ENCODE assay signal across 23 cellular contexts in the genomic region with DNA sequence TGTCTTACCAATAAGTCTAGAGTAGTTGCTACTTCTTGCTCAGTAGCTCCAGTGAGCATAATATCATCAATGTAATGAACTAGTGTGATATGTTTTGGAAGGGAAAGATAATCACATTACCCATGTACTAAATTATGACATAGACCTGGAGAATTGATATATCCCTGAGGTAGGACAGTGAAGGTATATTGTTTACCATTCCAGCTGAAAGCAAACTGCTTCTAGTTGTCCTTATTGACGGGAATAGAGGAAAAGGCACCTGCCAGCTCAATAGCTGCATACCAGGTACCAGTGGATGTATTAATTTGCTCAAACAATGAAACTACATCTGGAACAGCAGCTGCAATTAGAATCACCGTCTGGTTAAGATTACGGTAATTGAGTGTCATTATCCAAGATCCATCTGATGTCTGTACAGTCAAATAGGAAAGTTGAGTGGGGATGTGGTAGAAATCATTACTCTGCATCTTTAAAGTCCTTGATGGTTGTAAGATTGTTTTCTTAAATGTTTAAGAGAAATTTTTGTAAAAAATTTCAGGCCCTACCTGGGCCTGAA.
"Had no signal": no experiment of that assay in that cellular context is flagged by ENCODE, and none has a peak within 500 bp of the region (broad histone marks: within the 10 kb centered on the region; RNA-seq: fewer than 3 reads in every experiment).

No MANE protein-coding gene starts in this region.

- DNase-seq: effector memory CD8-positive, alpha-beta T cell; gastrocnemius medialis; heart right ventricle; hypothalamus; kidney glomerular epithelial cell; mesendoderm; naive B cell; occipital lobe; pancreas; right cardiac atrium; stimulated activated CD4-positive, alpha-beta T cell treated with anti-CD3 and anti-CD28 coated beads, Interleukin-2, amount 100 ng/mL, for 48 hours; stimulated activated CD8-positive, alpha-beta memory T cell treated with anti-CD3 and anti-CD28 coated beads, Interleukin-4, amount 100 ng/mL, for 48 hours; stimulated activated naive CD8-positive, alpha-beta T cell treated with anti-CD3 and anti-CD28 coated beads, Interleukin-15, Interleukin-2, amounts not matched to agents 100 U/mL and 50 U/mL, for 24 hours; thyroid gland; upper lobe of left lung; uterus had no signal

- H3K4me1 ChIP-seq: gastrocnemius medialis, pancreas, suprapubic skin, thyroid gland, upper lobe of left lung, uterus had no signal

- H3K4me2 ChIP-seq: smooth muscle cell had no signal

- H3K27ac Mint-ChIP-seq: effector memory CD8-positive, alpha-beta T cell; naive B cell; nephron; progenitor cell of endocrine pancreas; stimulated activated effector memory CD8-positive, alpha-beta T cell treated with anti-CD3 and anti-CD28 coated beads, Interleukin-12 subunit alpha, Interleukin-12 subunit beta, amount 100 ng/mL, for 72 hours had no signal

- H3K36me3 ChIP-seq: esophagus muscularis mucosa, gastrocnemius medialis, heart right ventricle, pancreas, suprapubic skin, thyroid gland, upper lobe of left lung, uterus had no signal

- H3K4me1 Mint-ChIP-seq: naive B cell; nephron; stimulated activated effector memory CD8-positive, alpha-beta T cell treated with anti-CD3 and anti-CD28 coated beads, Interleukin-12 subunit alpha, Interleukin-12 subunit beta, amount 100 ng/mL, for 72 hours had no signal

- H3K27me3 Mint-ChIP-seq: progenitor cell of endocrine pancreas had no signal

- H3K9me3 ChIP-seq: pancreas, suprapubic skin, thyroid gland, uterus had no signal

- H3K36me3 Mint-ChIP-seq: stimulated activated effector memory CD8-positive, alpha-beta T cell treated with anti-CD3 and anti-CD28 coated beads, Interleukin-12 subunit alpha, Interleukin-12 subunit beta, amount 100 ng/mL, for 72 hours had no signal

- H3K4me3 ChIP-seq: esophagus muscularis mucosa, gastrocnemius medialis, heart right ventricle, pancreas, smooth muscle cell, suprapubic skin, thyroid gland, upper lobe of left lung, uterus had no signal

- H3K4me3 Mint-ChIP-seq: effector memory CD8-positive, alpha-beta T cell; naive B cell; nephron; stimulated activated effector memory CD8-positive, alpha-beta T cell treated with anti-CD3 and anti-CD28 coated beads, Interleukin-12 subunit alpha, Interleukin-12 subunit beta, amount 100 ng/mL, for 72 hours had no signal

- H3K27me3 ChIP-seq: esophagus muscularis mucosa, gastrocnemius medialis, heart right ventricle, pancreas, suprapubic skin, thyroid gland, upper lobe of left lung, uterus had no signal

- H3K27ac ChIP-seq: epithelial cell of prostate, esophagus muscularis mucosa, gastrocnemius medialis, pancreas, suprapubic skin, thyroid gland, upper lobe of left lung, uterus had no signal

- ATAC-seq: effector memory CD8-positive, alpha-beta T cell; gastrocnemius medialis; heart right ventricle; pancreas; right cardiac atrium; stimulated activated naive CD8-positive, alpha-beta T cell treated with anti-CD3 and anti-CD28 coated beads, Interleukin-15, Interleukin-2, amounts not matched to agents 100 U/mL and 50 U/mL, for 24 hours had no signal
